In the genomic region with DNA sequence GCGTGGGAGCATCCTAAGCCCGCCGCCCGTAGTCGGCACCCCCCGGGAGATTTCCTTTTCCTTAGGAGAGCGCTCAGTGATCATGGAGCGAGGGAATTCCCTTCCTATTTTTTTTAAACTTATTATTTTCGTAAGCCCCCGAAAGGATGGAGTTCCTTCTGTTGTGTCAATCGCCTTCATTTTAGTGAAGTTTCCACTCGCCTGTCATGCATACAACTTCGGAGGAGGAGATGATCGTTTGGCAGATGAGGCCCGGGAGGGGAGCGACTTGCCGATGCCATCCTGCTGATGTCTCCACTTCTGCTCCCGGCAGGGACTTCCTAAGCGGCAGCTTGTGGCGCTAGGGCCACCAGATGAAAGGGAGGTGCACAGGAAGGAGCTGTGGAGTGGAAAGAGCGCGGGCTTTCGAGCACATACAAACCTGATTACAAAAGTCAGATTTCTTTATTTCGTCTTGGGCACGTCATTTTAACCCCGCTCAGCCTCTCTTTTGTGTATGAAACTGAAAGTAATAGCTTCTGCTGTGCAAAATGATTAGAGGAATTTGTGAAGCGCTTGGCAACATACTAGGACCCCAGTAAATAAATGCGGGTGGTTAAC, we compare ENCODE assay signal across 1 cellular context.
TF ChIP-seq lines count a peak whose summit lies in the region.

A gene with protein sequence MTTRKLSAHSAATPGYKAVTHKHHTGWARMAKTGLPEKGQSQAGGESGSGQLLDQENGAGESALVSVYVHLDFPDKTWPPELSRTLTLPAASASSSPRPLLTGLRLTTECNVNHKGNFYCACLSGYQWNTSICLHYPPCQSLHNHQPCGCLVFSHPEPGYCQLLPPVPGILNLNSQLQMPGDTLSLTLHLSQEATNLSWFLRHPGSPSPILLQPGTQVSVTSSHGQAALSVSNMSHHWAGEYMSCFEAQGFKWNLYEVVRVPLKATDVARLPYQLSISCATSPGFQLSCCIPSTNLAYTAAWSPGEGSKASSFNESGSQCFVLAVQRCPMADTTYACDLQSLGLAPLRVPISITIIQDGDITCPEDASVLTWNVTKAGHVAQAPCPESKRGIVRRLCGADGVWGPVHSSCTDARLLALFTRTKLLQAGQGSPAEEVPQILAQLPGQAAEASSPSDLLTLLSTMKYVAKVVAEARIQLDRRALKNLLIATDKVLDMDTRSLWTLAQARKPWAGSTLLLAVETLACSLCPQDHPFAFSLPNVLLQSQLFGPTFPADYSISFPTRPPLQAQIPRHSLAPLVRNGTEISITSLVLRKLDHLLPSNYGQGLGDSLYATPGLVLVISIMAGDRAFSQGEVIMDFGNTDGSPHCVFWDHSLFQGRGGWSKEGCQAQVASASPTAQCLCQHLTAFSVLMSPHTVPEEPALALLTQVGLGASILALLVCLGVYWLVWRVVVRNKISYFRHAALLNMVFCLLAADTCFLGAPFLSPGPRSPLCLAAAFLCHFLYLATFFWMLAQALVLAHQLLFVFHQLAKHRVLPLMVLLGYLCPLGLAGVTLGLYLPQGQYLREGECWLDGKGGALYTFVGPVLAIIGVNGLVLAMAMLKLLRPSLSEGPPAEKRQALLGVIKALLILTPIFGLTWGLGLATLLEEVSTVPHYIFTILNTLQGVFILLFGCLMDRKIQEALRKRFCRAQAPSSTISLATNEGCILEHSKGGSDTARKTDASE (minus strand): TSS at position 336 of the 600 bp plus-strand sequence. CDS start 555 bp downstream, outside the sequence.

TF ChIP-seq in HepG2, 621 proteins besides CTCF, POLR2A, EP300 and RAD21 (continued from another document and continues in another):
- TF ChIP-seq, protein P1, sequence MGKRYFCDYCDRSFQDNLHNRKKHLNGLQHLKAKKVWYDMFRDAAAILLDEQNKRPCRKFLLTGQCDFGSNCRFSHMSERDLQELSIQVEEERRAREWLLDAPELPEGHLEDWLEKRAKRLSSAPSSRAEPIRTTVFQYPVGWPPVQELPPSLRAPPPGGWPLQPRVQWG (CRISPR knock-in tag; IDR thresholded peaks at IDR 0.05; ENCODE audit: borderline replicate concordance, low read depth): no peak
- TF ChIP-seq, protein P2, sequence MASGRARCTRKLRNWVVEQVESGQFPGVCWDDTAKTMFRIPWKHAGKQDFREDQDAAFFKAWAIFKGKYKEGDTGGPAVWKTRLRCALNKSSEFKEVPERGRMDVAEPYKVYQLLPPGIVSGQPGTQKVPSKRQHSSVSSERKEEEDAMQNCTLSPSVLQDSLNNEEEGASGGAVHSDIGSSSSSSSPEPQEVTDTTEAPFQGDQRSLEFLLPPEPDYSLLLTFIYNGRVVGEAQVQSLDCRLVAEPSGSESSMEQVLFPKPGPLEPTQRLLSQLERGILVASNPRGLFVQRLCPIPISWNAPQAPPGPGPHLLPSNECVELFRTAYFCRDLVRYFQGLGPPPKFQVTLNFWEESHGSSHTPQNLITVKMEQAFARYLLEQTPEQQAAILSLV (CRISPR knock-in tag; IDR thresholded peaks at IDR 0.05; ENCODE audit: borderline replicate concordance): no peak; the same call in 1 of the 2 replicates
- TF ChIP-seq ZNF883 (CRISPR knock-in tag; IDR thresholded peaks at IDR 0.05; ENCODE audit: not compliant biosample characterization): no peak
- TF ChIP-seq, protein P3, sequence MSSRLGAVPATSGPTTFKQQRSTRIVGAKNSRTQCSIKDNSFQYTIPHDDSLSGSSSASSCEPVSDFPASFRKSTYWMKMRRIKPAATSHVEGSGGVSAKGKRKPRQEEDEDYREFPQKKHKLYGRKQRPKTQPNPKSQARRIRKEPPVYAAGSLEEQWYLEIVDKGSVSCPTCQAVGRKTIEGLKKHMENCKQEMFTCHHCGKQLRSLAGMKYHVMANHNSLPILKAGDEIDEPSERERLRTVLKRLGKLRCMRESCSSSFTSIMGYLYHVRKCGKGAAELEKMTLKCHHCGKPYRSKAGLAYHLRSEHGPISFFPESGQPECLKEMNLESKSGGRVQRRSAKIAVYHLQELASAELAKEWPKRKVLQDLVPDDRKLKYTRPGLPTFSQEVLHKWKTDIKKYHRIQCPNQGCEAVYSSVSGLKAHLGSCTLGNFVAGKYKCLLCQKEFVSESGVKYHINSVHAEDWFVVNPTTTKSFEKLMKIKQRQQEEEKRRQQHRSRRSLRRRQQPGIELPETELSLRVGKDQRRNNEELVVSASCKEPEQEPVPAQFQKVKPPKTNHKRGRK (CRISPR knock-in tag; IDR thresholded peaks at IDR 0.05): no peak
- TF ChIP-seq ZNF256 (CRISPR knock-in tag; conservative IDR thresholded peaks at IDR 0.05): peak; percentile 44; the same call in 1 of the 2 replicates
- no peak for TF ChIP-seq ZFX (CRISPR knock-in tag; IDR thresholded peaks at IDR 0.05; ENCODE audit: low read depth)
- no peak for TF ChIP-seq ZNF264 (CRISPR knock-in tag; IDR thresholded peaks at IDR 0.05)
- TF ChIP-seq ZNF510 (CRISPR knock-in tag; IDR thresholded peaks at IDR 0.05; ENCODE audit: low read depth): no peak
- TF ChIP-seq ZNF792 (CRISPR knock-in tag; IDR thresholded peaks at IDR 0.05): no peak
- TF ChIP-seq RFXAP (CRISPR knock-in tag; IDR thresholded peaks at IDR 0.05; ENCODE audit: borderline replicate concordance): 0 out of 2 replicates have a peak, but pooled peaks have one; percentile 1
- TF ChIP-seq ZNF569 (CRISPR knock-in tag; IDR thresholded peaks at IDR 0.05; ENCODE audit: borderline replicate concordance): no peak
- no peak for TF ChIP-seq PPARG (CRISPR knock-in tag; conservative IDR thresholded peaks at IDR 0.05)
- TF ChIP-seq ELF4 (CRISPR knock-in tag; IDR thresholded peaks at IDR 0.05; ENCODE audit: borderline replicate concordance): no peak
- TF ChIP-seq NFE2 (CRISPR knock-in tag; IDR thresholded peaks at IDR 0.05): no peak
- no peak for TF ChIP-seq KDM5B (CRISPR knock-in tag; IDR thresholded peaks at IDR 0.05; ENCODE audit: borderline replicate concordance)
- TF ChIP-seq, protein P4, sequence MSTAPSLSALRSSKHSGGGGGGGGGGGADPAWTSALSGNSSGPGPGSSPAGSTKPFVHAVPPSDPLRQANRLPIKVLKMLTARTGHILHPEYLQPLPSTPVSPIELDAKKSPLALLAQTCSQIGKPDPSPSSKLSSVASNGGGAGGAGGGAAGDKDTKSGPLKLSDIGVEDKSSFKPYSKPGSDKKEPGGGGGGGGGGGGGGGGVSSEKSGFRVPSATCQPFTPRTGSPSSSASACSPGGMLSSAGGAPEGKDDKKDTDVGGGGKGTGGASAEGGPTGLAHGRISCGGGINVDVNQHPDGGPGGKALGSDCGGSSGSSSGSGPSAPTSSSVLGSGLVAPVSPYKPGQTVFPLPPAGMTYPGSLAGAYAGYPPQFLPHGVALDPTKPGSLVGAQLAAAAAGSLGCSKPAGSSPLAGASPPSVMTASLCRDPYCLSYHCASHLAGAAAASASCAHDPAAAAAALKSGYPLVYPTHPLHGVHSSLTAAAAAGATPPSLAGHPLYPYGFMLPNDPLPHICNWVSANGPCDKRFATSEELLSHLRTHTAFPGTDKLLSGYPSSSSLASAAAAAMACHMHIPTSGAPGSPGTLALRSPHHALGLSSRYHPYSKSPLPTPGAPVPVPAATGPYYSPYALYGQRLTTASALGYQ (CRISPR knock-in tag; IDR thresholded peaks at IDR 0.05): 0 out of 2 replicates have a peak, but pooled peaks have one; percentile 12
- TF ChIP-seq, protein P5, sequence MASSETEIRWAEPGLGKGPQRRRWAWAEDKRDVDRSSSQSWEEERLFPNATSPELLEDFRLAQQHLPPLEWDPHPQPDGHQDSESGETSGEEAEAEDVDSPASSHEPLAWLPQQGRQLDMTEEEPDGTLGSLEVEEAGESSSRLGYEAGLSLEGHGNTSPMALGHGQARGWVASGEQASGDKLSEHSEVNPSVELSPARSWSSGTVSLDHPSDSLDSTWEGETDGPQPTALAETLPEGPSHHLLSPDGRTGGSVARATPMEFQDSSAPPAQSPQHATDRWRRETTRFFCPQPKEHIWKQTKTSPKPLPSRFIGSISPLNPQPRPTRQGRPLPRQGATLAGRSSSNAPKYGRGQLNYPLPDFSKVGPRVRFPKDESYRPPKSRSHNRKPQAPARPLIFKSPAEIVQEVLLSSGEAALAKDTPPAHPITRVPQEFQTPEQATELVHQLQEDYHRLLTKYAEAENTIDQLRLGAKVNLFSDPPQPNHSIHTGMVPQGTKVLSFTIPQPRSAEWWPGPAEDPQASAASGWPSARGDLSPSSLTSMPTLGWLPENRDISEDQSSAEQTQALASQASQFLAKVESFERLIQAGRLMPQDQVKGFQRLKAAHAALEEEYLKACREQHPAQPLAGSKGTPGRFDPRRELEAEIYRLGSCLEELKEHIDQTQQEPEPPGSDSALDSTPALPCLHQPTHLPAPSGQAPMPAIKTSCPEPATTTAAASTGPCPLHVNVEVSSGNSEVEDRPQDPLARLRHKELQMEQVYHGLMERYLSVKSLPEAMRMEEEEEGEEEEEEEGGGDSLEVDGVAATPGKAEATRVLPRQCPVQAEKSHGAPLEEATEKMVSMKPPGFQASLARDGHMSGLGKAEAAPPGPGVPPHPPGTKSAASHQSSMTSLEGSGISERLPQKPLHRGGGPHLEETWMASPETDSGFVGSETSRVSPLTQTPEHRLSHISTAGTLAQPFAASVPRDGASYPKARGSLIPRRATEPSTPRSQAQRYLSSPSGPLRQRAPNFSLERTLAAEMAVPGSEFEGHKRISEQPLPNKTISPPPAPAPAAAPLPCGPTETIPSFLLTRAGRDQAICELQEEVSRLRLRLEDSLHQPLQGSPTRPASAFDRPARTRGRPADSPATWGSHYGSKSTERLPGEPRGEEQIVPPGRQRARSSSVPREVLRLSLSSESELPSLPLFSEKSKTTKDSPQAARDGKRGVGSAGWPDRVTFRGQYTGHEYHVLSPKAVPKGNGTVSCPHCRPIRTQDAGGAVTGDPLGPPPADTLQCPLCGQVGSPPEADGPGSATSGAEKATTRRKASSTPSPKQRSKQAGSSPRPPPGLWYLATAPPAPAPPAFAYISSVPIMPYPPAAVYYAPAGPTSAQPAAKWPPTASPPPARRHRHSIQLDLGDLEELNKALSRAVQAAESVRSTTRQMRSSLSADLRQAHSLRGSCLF (CRISPR knock-in tag; IDR thresholded peaks at IDR 0.05; ENCODE audit: borderline replicate concordance): no peak
- 0 out of 2 replicates have a peak, but pooled peaks have one; percentile 42 for TF ChIP-seq ZNF790 (CRISPR knock-in tag; IDR thresholded peaks at IDR 0.05; ENCODE audit: borderline replicate concordance)
- 0 out of 2 replicates have a peak, but pooled peaks have one; percentile 34 for TF ChIP-seq KMT2A (CRISPR knock-in tag; IDR thresholded peaks at IDR 0.05)
- TF ChIP-seq ZBTB42 (CRISPR knock-in tag; IDR thresholded peaks at IDR 0.05): no peak
- no peak for TF ChIP-seq ZNF570 (CRISPR knock-in tag; IDR thresholded peaks at IDR 0.05; ENCODE audit: borderline replicate concordance)
- TF ChIP-seq, protein P6, sequence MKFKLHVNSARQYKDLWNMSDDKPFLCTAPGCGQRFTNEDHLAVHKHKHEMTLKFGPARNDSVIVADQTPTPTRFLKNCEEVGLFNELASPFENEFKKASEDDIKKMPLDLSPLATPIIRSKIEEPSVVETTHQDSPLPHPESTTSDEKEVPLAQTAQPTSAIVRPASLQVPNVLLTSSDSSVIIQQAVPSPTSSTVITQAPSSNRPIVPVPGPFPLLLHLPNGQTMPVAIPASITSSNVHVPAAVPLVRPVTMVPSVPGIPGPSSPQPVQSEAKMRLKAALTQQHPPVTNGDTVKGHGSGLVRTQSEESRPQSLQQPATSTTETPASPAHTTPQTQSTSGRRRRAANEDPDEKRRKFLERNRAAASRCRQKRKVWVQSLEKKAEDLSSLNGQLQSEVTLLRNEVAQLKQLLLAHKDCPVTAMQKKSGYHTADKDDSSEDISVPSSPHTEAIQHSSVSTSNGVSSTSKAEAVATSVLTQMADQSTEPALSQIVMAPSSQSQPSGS (CRISPR knock-in tag; IDR thresholded peaks at IDR 0.05): no peak; the same call in 1 of the 2 replicates
- TF ChIP-seq MZF1 (CRISPR knock-in tag; IDR thresholded peaks at IDR 0.05; ENCODE audit: borderline replicate concordance): no peak
- no peak for TF ChIP-seq CCDC6 (CRISPR knock-in tag; IDR thresholded peaks at IDR 0.05)
- peak; percentile 7 for TF ChIP-seq ZNF781 (CRISPR knock-in tag; IDR thresholded peaks at IDR 0.05; ENCODE audit: borderline replicate concordance, not compliant biosample characterization)
- TF ChIP-seq, protein P7, sequence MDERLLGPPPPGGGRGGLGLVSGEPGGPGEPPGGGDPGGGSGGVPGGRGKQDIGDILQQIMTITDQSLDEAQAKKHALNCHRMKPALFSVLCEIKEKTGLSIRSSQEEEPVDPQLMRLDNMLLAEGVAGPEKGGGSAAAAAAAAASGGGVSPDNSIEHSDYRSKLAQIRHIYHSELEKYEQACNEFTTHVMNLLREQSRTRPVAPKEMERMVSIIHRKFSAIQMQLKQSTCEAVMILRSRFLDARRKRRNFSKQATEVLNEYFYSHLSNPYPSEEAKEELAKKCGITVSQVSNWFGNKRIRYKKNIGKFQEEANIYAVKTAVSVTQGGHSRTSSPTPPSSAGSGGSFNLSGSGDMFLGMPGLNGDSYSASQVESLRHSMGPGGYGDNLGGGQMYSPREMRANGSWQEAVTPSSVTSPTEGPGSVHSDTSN (CRISPR knock-in tag; IDR thresholded peaks at IDR 0.05): no peak
- no peak for TF ChIP-seq PRMT3 (CRISPR knock-in tag; IDR thresholded peaks at IDR 0.05; ENCODE audit: borderline replicate concordance, low read depth)
- TF ChIP-seq ZNF33A (CRISPR knock-in tag; IDR thresholded peaks at IDR 0.05; ENCODE audit: borderline replicate concordance): no peak
- TF ChIP-seq ZFP36L1 (CRISPR knock-in tag; IDR thresholded peaks at IDR 0.05): no peak
- no peak for TF ChIP-seq ZMAT3 (CRISPR knock-in tag; conservative IDR thresholded peaks at IDR 0.05)
- no peak for TF ChIP-seq ZNF598 (CRISPR knock-in tag; IDR thresholded peaks at IDR 0.05; ENCODE audit: borderline replicate concordance)
- no peak for TF ChIP-seq SSRP1 (CRISPR knock-in tag; IDR thresholded peaks at IDR 0.05)
- no peak for TF ChIP-seq ZFYVE20 (CRISPR knock-in tag; IDR thresholded peaks at IDR 0.05; ENCODE audit: borderline replicate concordance, low read depth)
- no peak for TF ChIP-seq ZNF841 (CRISPR knock-in tag; IDR thresholded peaks at IDR 0.05; ENCODE audit: borderline replicate concordance)
- no peak for TF ChIP-seq PLRG1 (conservative IDR thresholded peaks at IDR 0.05)
- TF ChIP-seq MED13 (CRISPR knock-in tag; IDR thresholded peaks at IDR 0.05): no peak
- TF ChIP-seq ZNF12 (CRISPR knock-in tag; IDR thresholded peaks at IDR 0.05): 0 out of 2 replicates have a peak, but pooled peaks have one; percentile 33
- TF ChIP-seq, protein P8, sequence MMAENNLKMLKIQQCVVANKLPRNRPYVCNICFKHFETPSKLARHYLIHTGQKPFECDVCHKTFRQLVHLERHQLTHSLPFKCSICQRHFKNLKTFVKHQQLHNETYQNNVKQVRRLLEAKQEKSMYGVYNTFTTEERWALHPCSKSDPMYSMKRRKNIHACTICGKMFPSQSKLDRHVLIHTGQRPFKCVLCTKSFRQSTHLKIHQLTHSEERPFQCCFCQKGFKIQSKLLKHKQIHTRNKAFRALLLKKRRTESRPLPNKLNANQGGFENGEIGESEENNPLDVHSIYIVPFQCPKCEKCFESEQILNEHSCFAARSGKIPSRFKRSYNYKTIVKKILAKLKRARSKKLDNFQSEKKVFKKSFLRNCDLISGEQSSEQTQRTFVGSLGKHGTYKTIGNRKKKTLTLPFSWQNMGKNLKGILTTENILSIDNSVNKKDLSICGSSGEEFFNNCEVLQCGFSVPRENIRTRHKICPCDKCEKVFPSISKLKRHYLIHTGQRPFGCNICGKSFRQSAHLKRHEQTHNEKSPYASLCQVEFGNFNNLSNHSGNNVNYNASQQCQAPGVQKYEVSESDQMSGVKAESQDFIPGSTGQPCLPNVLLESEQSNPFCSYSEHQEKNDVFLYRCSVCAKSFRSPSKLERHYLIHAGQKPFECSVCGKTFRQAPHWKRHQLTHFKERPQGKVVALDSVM (CRISPR knock-in tag; IDR thresholded peaks at IDR 0.05): no peak
